18 cellular contexts compared by ENCODE assay signal in genomic region chr2:216055661-216056060, GRCh38. TPM values are rescaled to one million over a fixed set of nuclear protein-coding genes. Genes with fewer than 3 reads are reported as not detected.
DNase-seq lines count a peak whose midpoint lies in the region; ATAC-seq and FAIRE-seq lines count a peak whose summit lies in the region.
"Had no signal": no experiment of that assay in that cellular context is flagged by ENCODE, and none has a peak within 500 bp of the region (broad histone marks: within the 10 kb centered on the region; RNA-seq: fewer than 3 reads in every experiment).

No MANE protein-coding gene starts in this region.

- no peak overlapping the region for H3K4me3 Mint-ChIP-seq in activated naive CD4-positive, alpha-beta T cell treated with anti-CD3 and anti-CD28 coated beads for 36 hours
- H3K4me3 Mint-ChIP-seq in activated naive CD4-positive, alpha-beta T cell treated with anti-CD3 and anti-CD28 coated beads, Interleukin-2, amount 10 ng/mL, durations not matched to agents 7 days and 5 days = no peak overlapping the region
- H3K4me3 Mint-ChIP-seq in naive B cell = peak overlapping the region in 1 of 8 donors; percentile 21
- H3K4me3 Mint-ChIP-seq in stimulated activated memory B cell treated with anti-CD40 and anti-IgM and Interleukin-4, amounts not matched to agents 10 μg/mL and 1 μg/mL and 100 μg/mL, for 72 hours = no peak overlapping the region
- H3K4me3 Mint-ChIP-seq: CD8-positive, alpha-beta T cell had no signal

- H3K27ac Mint-ChIP-seq in activated naive CD4-positive, alpha-beta T cell treated with anti-CD3 and anti-CD28 coated beads for 36 hours = peak overlapping the region; percentile 37
- no peak overlapping the region for H3K27ac Mint-ChIP-seq in activated naive CD4-positive, alpha-beta T cell treated with anti-CD3 and anti-CD28 coated beads, Interleukin-2, amount 10 ng/mL, durations not matched to agents 7 days and 5 days
- H3K27ac Mint-ChIP-seq in naive B cell = peak overlapping the region in 4 of 6 donors; percentile 13 to 84 (median 40)
- H3K27ac Mint-ChIP-seq in stimulated activated memory B cell treated with anti-CD40 and anti-IgM and Interleukin-4, amounts not matched to agents 10 μg/mL and 1 μg/mL and 100 μg/mL, for 72 hours = peak overlapping the region; percentile 96
- H3K27ac Mint-ChIP-seq: CD8-positive, alpha-beta T cell had no signal

- intact Hi-C loops in activated naive CD4-positive, alpha-beta T cell treated with anti-CD3 and anti-CD28 coated beads for 36 hours (cut with micrococcal nuclease) = no loop called here

- ATAC-seq in naive B cell (ENCODE audit: low read depth in 2 of 2) = no peak
- ATAC-seq in stimulated activated memory B cell treated with anti-CD40 and anti-IgM and Interleukin-4, amounts not matched to agents 10 μg/mL and 1 μg/mL and 100 μg/mL, for 72 hours = no peak
- ATAC-seq in HG03095 (IDR thresholded peaks at IDR 0.05; ENCODE audit: unreplicated experiment) = no peak
- ATAC-seq: CD8-positive, alpha-beta T cell had no signal

- H3K36me3 Mint-ChIP-seq in activated naive CD4-positive, alpha-beta T cell treated with anti-CD3 and anti-CD28 coated beads for 36 hours (ENCODE audit: low read depth) = peaks cover 5% of the 10 kb centered on the region
- H3K36me3 Mint-ChIP-seq in activated naive CD4-positive, alpha-beta T cell treated with anti-CD3 and anti-CD28 coated beads, Interleukin-2, amount 10 ng/mL, durations not matched to agents 7 days and 5 days = peaks cover 36% of the 10 kb centered on the region
- H3K36me3 Mint-ChIP-seq in naive B cell = no peaks in the 10 kb centered on the region
- H3K36me3 Mint-ChIP-seq in stimulated activated memory B cell treated with anti-CD40 and anti-IgM and Interleukin-4, amounts not matched to agents 10 μg/mL and 1 μg/mL and 100 μg/mL, for 72 hours = peaks cover 7% of the 10 kb centered on the region

- CTCF ChIA-PET in activated naive CD4-positive, alpha-beta T cell treated with anti-CD3 and anti-CD28 coated beads for 36 hours (lab: Charles Lee) = interaction anchor here (2.7 kb wide), 1 partner anchor 22 kb away, joined by 11 read pairs; no protein-coding TSS in a partner anchor
- CTCF ChIA-PET in activated naive CD4-positive, alpha-beta T cell treated with anti-CD3 and anti-CD28 coated beads, Interleukin-2, amount 10 ng/mL, durations not matched to agents 7 days and 5 days (lab: Charles Lee) = interaction anchor here (1.2 kb wide), 1 partner anchor 40 kb away, joined by 4 read pairs; no protein-coding TSS in a partner anchor

- FAIRE-seq in GM19239 (lab: Jason Lieb, UNC) = peak; percentile 83

- H3K4me1 Mint-ChIP-seq in activated naive CD4-positive, alpha-beta T cell treated with anti-CD3 and anti-CD28 coated beads for 36 hours (ENCODE audit: low read depth) = peaks cover 24% of the 10 kb centered on the region
- H3K4me1 Mint-ChIP-seq in activated naive CD4-positive, alpha-beta T cell treated with anti-CD3 and anti-CD28 coated beads, Interleukin-2, amount 10 ng/mL, durations not matched to agents 7 days and 5 days = peaks cover 37% of the 10 kb centered on the region
- H3K4me1 Mint-ChIP-seq in naive B cell = peaks cover 15 to 29% (median 18%) of the 10 kb centered on the region in 3 donors
- peaks cover 30% of the 10 kb centered on the region for H3K4me1 Mint-ChIP-seq in stimulated activated memory B cell treated with anti-CD40 and anti-IgM and Interleukin-4, amounts not matched to agents 10 μg/mL and 1 μg/mL and 100 μg/mL, for 72 hours

- no peaks in the 10 kb centered on the region for H3K9me3 Mint-ChIP-seq in activated naive CD4-positive, alpha-beta T cell treated with anti-CD3 and anti-CD28 coated beads for 36 hours
- H3K9me3 Mint-ChIP-seq in activated naive CD4-positive, alpha-beta T cell treated with anti-CD3 and anti-CD28 coated beads, Interleukin-2, amount 10 ng/mL, durations not matched to agents 7 days and 5 days = no peaks in the 10 kb centered on the region
- peaks cover 0 to 2% (median 0%) of the 10 kb centered on the region in 7 donors for H3K9me3 Mint-ChIP-seq in naive B cell
- H3K9me3 Mint-ChIP-seq in stimulated activated memory B cell treated with anti-CD40 and anti-IgM and Interleukin-4, amounts not matched to agents 10 μg/mL and 1 μg/mL and 100 μg/mL, for 72 hours = peaks cover 3% of the 10 kb centered on the region
- H3K9me3 Mint-ChIP-seq: CD8-positive, alpha-beta T cell had no signal

- DNase-seq in activated naive CD4-positive, alpha-beta T cell treated with anti-CD3 and anti-CD28 coated beads for 36 hours = no peak
- DNase-seq in activated naive CD4-positive, alpha-beta T cell treated with anti-CD3 and anti-CD28 coated beads, Interleukin-2, amount 10 ng/mL, durations not matched to agents 7 days and 5 days = no peak
- DNase-seq in GM19239 (ENCODE audit: insufficient read length, low spot score) (no peak), naive B cell (no peak), NCI-H82 (lab: John Stamatoyannopoulos, UW) (no peak)
- DNase-seq: ACHN; CD8-positive, alpha-beta T cell; DMS 273 treated with DMSO at 0.1 percent for 48 hours; Karpas-422; MM.1S; NCI-H1105 treated with DMSO at 0.1 percent for 48 hours; NCI-H187; NCI-H2171 treated with DMSO at 0.1 percent for 48 hours; NCI-H774; Peyer's patch; SHP77 had no signal

- no peaks in the 10 kb centered on the region for H3K27me3 Mint-ChIP-seq in activated naive CD4-positive, alpha-beta T cell treated with anti-CD3 and anti-CD28 coated beads for 36 hours (ENCODE audit: low read depth)
- no peaks in the 10 kb centered on the region for H3K27me3 Mint-ChIP-seq in activated naive CD4-positive, alpha-beta T cell treated with anti-CD3 and anti-CD28 coated beads, Interleukin-2, amount 10 ng/mL, durations not matched to agents 7 days and 5 days
- H3K27me3 Mint-ChIP-seq in naive B cell = no peaks in the 10 kb centered on the region
- H3K27me3 Mint-ChIP-seq in stimulated activated memory B cell treated with anti-CD40 and anti-IgM and Interleukin-4, amounts not matched to agents 10 μg/mL and 1 μg/mL and 100 μg/mL, for 72 hours = no peaks in the 10 kb centered on the region

RNA-seq across cellular contexts. Expression of gene PECR, which starts 25.9 kb away (rescaled TPM):
- total RNA-seq in activated naive CD4-positive, alpha-beta T cell treated with anti-CD3 and anti-CD28 coated beads for 36 hours = 10 to 100 TPM; 18.8 to 20.9 TPM
- 10 to 100 TPM; 20.7 to 37.3 (median 24.8) TPM for polyA plus RNA-seq in naive B cell (ENCODE audit: low read depth in 6 of 6)

RNA-seq across cellular contexts. Expression of gene TMEM169, which starts 26.1 kb away (rescaled TPM):
- under 1 TPM; 0.57 to 0.81 TPM for total RNA-seq in activated naive CD4-positive, alpha-beta T cell treated with anti-CD3 and anti-CD28 coated beads for 36 hours
- 1 to 10 TPM in 4 of 6 donors, under 1 TPM in 1, not detected in 1; 0.38 to 2.5 (median 1.2) TPM for polyA plus RNA-seq in naive B cell (ENCODE audit: low read depth in 6 of 6)
- total RNA-seq: CD8-positive, alpha-beta T cell had no signal

RNA-seq across cellular contexts. Expression of gene MREG, which starts 42.3 kb away (rescaled TPM):
- total RNA-seq in activated naive CD4-positive, alpha-beta T cell treated with anti-CD3 and anti-CD28 coated beads for 36 hours = 1 to 10 TPM; 3.1 to 3.9 TPM
- 1 to 10 TPM in 4 of 6 donors, under 1 TPM in 1, not detected in 1; 0.95 to 3.1 (median 2.3) TPM for polyA plus RNA-seq in naive B cell (ENCODE audit: low read depth in 6 of 6)

RNA-seq across cellular contexts. Expression of gene XRCC5, which starts 53.5 kb away (rescaled TPM):
- 100 to 1,000 TPM; 486 to 495 TPM for total RNA-seq in activated naive CD4-positive, alpha-beta T cell treated with anti-CD3 and anti-CD28 coated beads for 36 hours
- polyA plus RNA-seq in naive B cell (ENCODE audit: low read depth in 6 of 6) = 100 to 1,000 TPM; 245 to 322 (median 271) TPM
